ENCODE assay signal across 8 cellular contexts in the genomic region with DNA sequence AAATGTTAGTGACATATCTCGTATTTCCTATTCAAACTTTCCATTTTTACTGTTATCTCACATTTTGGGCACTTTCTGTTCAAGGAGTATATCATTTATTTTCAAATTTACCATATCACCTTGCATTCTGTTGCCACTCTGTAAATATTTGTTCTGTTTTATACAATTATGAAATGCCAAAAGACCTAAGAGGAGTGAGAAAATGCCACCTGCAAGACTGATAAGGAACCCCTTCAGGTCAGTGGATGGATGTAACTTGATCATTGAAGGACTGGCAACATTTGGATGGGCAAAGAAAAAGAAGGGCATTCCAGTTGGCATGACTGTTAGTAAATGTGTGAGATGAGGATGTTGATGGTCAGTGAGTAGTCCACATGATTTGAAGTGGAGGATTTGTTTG.
"Had no signal": no experiment of that assay in that cellular context is flagged by ENCODE, and none has a peak within 500 bp of the region (broad histone marks: within the 10 kb centered on the region; RNA-seq: fewer than 3 reads in every experiment).

No MANE protein-coding gene starts in this region.

- H3K4me3 ChIP-seq: GM12878 had no signal

- FAIRE-seq: G401.6, GM12878, GM12891, GM12892, GM18507, GM19239 had no signal

- DNase-seq: GDM1, GF-D8 had no signal

- ATAC-seq: GM12878 had no signal
